1 cellular context compared by ENCODE assay signal in genomic region chrX:149505671-149506070, GRCh38.
TF ChIP-seq lines count a peak whose summit lies in the region.

No MANE protein-coding gene starts in this region.

TF ChIP-seq in H1, 55 proteins besides CTCF, POLR2A, EP300 and RAD21:
- TF ChIP-seq SP1 (IDR thresholded peaks at IDR 0.05; ENCODE audit: low read depth, low read length) (no peak), KDM1A (IDR thresholded peaks at IDR 0.05; ENCODE audit: borderline replicate concordance, low read length) (no peak), HDAC2 (IDR thresholded peaks at IDR 0.05; ENCODE audit: borderline replicate concordance in 1 of 2, low read depth in 2 of 2, low read length in 2 of 2) (no peak), CEBPB (IDR thresholded peaks at IDR 0.05; ENCODE audit: low read depth, low read length) (no peak), TAF1 (IDR thresholded peaks at IDR 0.05; ENCODE audit: low read depth, low read length) (no peak), CBX5 (IDR thresholded peaks at IDR 0.05; ENCODE audit: low read depth, low read length) (no peak), SIN3A (conservative IDR thresholded peaks at IDR 0.05 in 1 of 2, IDR thresholded peaks at IDR 0.05 in 1 of 2; ENCODE audit: low read depth in 1 of 2, low read length in 2 of 2) (no peak), MAFK (IDR thresholded peaks at IDR 0.05; ENCODE audit: low read depth, low read length) (no peak)
